18 cellular contexts compared by ENCODE assay signal in genomic region chr4:41878991-41879491, GRCh38. TPM values are rescaled to one million over a fixed set of nuclear protein-coding genes. Genes with fewer than 3 reads are reported as not detected.
DNase-seq lines count a peak whose midpoint lies in the region; ATAC-seq and TF ChIP-seq lines count a peak whose summit lies in the region.
"Had no signal": no experiment of that assay in that cellular context is flagged by ENCODE, and none has a peak within 500 bp of the region (broad histone marks: within the 10 kb centered on the region; RNA-seq: fewer than 3 reads in every experiment).

No MANE protein-coding gene starts in this region.

- no peak for TF ChIP-seq CTCF in SK-N-SH (IDR thresholded peaks at IDR 0.05)
- TF ChIP-seq CTCF in hepatocyte (IDR thresholded peaks at IDR 0.05; ENCODE audit: poor library complexity): no peak
- no peak for TF ChIP-seq CTCF in neural crest cell (conservative IDR thresholded peaks at IDR 0.05)
- no peak for TF ChIP-seq CTCF in left ventricle myocardium inferior (IDR thresholded peaks at IDR 0.05; ENCODE audit: borderline replicate concordance)

- H3K27me3 ChIP-seq in SK-N-SH (ENCODE audit: insufficient read depth) (peaks cover 51% of the 10 kb centered on the region), hepatocyte (peaks cover 96% of the 10 kb centered on the region), left ventricle myocardium inferior (ENCODE audit: low read depth) (peaks cover 100% of the 10 kb centered on the region)

- CTCF ChIA-PET in SK-N-SH (lab: Yijun Ruan, JAX): interaction anchor here (0.9 to 12.6 kb wide), 9 partner anchors 14 to 189 kb away, joined by 3 to 188 read pairs (median 9); partner anchors contain the start of gene PHOX2B

- peak; percentile 68 for DNase-seq in SK-N-SH
- DNase-seq in hepatocyte (ENCODE audit: low spot score): no peak
- no peak for DNase-seq in neural crest cell (ENCODE audit: low read depth, low spot score)
- DNase-seq in left colon: no peak
- DNase-seq in GM03348 (ENCODE audit: low spot score): no peak
- DNase-seq in left ventricle myocardium inferior: no peak
- DNase-seq: C1 segment of cervical spinal cord, EL, GOT3, IMR-90, Kasumi-1, NCI-H1105 treated with DMSO at 0.1 percent for 48 hours, NCI-H187, NCI-H510A, SHP77 had no signal

- no peaks in the 10 kb centered on the region for H3K36me3 ChIP-seq in SK-N-SH (replicated peaks in 1 of 2; ENCODE audit: control insufficient read depth in 1 of 2, insufficient read depth in 2 of 2, low read length in 1 of 2)
- H3K36me3 ChIP-seq in hepatocyte (replicated peaks; ENCODE audit: insufficient read depth, low read depth): no peaks in the 10 kb centered on the region
- H3K36me3 ChIP-seq in left ventricle myocardium inferior: no peaks in the 10 kb centered on the region

- no peaks in the 10 kb centered on the region for H3F3A ChIP-seq in SK-N-SH (replicated peaks; ENCODE audit: insufficient read depth)

- no peak overlapping the region for H3K4me2 ChIP-seq in SK-N-SH
- peak overlapping the region; percentile 23 for H3K4me2 ChIP-seq in hepatocyte

- ATAC-seq in SK-N-SH treated with all-trans-retinoic acid at 6 μM for 48 hours: no peak
- no peak for ATAC-seq in left colon
- ATAC-seq in HG02571 (IDR thresholded peaks at IDR 0.05; ENCODE audit: unreplicated experiment): no peak
- ATAC-seq: GM12878 had no signal

- no peaks in the 10 kb centered on the region for H3K9me2 ChIP-seq in SK-N-SH
- H3K9me2 ChIP-seq in hepatocyte (replicated peaks; ENCODE audit: insufficient read depth): no peaks in the 10 kb centered on the region

- H3K4me1 Mint-ChIP-seq in neural crest cell: peaks cover 65% of the 10 kb centered on the region

- H4K20me1 ChIP-seq in SK-N-SH (ENCODE audit: insufficient read depth): no peaks in the 10 kb centered on the region
- no peaks in the 10 kb centered on the region for H4K20me1 ChIP-seq in hepatocyte (ENCODE audit: insufficient read depth, poor library complexity, severe bottlenecking)

- POLR2A ChIA-PET in SK-N-SH (lab: Yijun Ruan, JAX): interaction anchor here (1.2 to 16.3 kb wide), 6 partner anchors 17 to 622 kb away, joined by 3 to 524 read pairs (median 46); partner anchors contain the start of genes PHOX2B, TMEM33 and UCHL1

- WGBS in SK-N-SH (ENCODE audit: low lambda C conversion rate): 41% methylated on average over 24 of the region's 25 CpGs
- 6% methylated on average over 25 of the region's 25 CpGs for WGBS in hepatocyte (ENCODE audit: low lambda C conversion rate, missing lambda C conversion rate)

- H3K27ac ChIP-seq in SK-N-SH (ENCODE audit: low read depth in 2 of 2, low read length in 1 of 2) (peak overlapping the region in 1 of 2 experiments; percentile 99; a peak in 2 of 4 replicates), hepatocyte (no peak overlapping the region), left ventricle myocardium inferior (replicated peaks) (no peak overlapping the region)

- H3K9me3 ChIP-seq in SK-N-SH: no peaks in the 10 kb centered on the region
- H3K9me3 ChIP-seq in hepatocyte (ENCODE audit: low read depth): no peaks in the 10 kb centered on the region
- H3K9me3 ChIP-seq in left ventricle myocardium inferior (replicated peaks): no peaks in the 10 kb centered on the region

- no peaks in the 10 kb centered on the region for H3K9me3 Mint-ChIP-seq in neural crest cell

- no peak for TF ChIP-seq RAD21 in SK-N-SH (IDR thresholded peaks at IDR 0.05; ENCODE audit: low read length)

- H3K79me2 ChIP-seq in SK-N-SH (ENCODE audit: insufficient read depth) (no peaks in the 10 kb centered on the region), hepatocyte (no peaks in the 10 kb centered on the region)

- H2AFZ ChIP-seq in SK-N-SH (ENCODE audit: low read depth) (no peak overlapping the region), hepatocyte (peak overlapping the region; percentile 35)

- TF ChIP-seq EP300 in SK-N-SH (IDR thresholded peaks at IDR 0.05; ENCODE audit: borderline replicate concordance in 1 of 2, low read depth in 1 of 2, low read length in 1 of 2): no peak

- peaks cover 96% of the 10 kb centered on the region for H3K27me3 Mint-ChIP-seq in neural crest cell (ENCODE audit: low read depth)

- H3K4me3 ChIP-seq in SK-N-SH (ENCODE audit: low read depth in 2 of 2, low read length in 1 of 2) (peak overlapping the region in 1 of 2 experiments; percentile 58; a peak in 2 of 4 replicates), hepatocyte (no peak overlapping the region), left ventricle myocardium inferior (no peak overlapping the region)
- H3K4me3 ChIP-seq: GM12878 had no signal

- H3K36me3 Mint-ChIP-seq in neural crest cell (ENCODE audit: low read depth): no peaks in the 10 kb centered on the region

- peak overlapping the region; percentile 66 for H3K4me3 Mint-ChIP-seq in neural crest cell

- intact Hi-C loops in left colon (cut with DNase I, micrococcal nuclease) (no loop called here), left ventricle myocardium inferior (cut with micrococcal nuclease) (no loop called here)

- H3K27ac Mint-ChIP-seq in neural crest cell (ENCODE audit: unreplicated experiment): no peak overlapping the region

- H3K9ac ChIP-seq in SK-N-SH: no peak overlapping the region

- H3K4me1 ChIP-seq in SK-N-SH (ENCODE audit: control insufficient read depth in 1 of 2, insufficient read depth in 2 of 2, low read depth in 1 of 2, low read length in 1 of 2): peaks cover 0 to 51% of the 10 kb centered on the region in 2 experiments; a peak in 3 of 4 replicates
- H3K4me1 ChIP-seq in hepatocyte (ENCODE audit: insufficient read depth): peaks cover 14% of the 10 kb centered on the region
- peaks cover 36% of the 10 kb centered on the region for H3K4me1 ChIP-seq in left ventricle myocardium inferior

TF ChIP-seq in SK-N-SH, 30 proteins besides CTCF, POLR2A, EP300 and RAD21 (continues in another document):
- TF ChIP-seq ZBTB33 (IDR thresholded peaks at IDR 0.05; ENCODE audit: borderline replicate concordance, low read depth): no peak
- no peak for TF ChIP-seq SIN3A (IDR thresholded peaks at IDR 0.05; ENCODE audit: borderline replicate concordance, low read depth, low read length)
- TF ChIP-seq TAF1 (IDR thresholded peaks at IDR 0.05; ENCODE audit: borderline replicate concordance, low read depth, low read length): no peak
- no peak for TF ChIP-seq GABPA (IDR thresholded peaks at IDR 0.05; ENCODE audit: low read depth)
- TF ChIP-seq GATA2 (CRISPR knock-in tag; IDR thresholded peaks at IDR 0.05): no peak; the same call in 1 of the 2 replicates
- no peak for TF ChIP-seq TEAD4 (IDR thresholded peaks at IDR 0.05; ENCODE audit: borderline replicate concordance, insufficient read depth)
- no peak for TF ChIP-seq RXRA (IDR thresholded peaks at IDR 0.05; ENCODE audit: borderline replicate concordance, low read depth)
- no peak for TF ChIP-seq TCF12 (IDR thresholded peaks at IDR 0.05)
- TF ChIP-seq YY1 (IDR thresholded peaks at IDR 0.05; ENCODE audit: low read depth): no peak
- no peak for TF ChIP-seq FOSL2 (IDR thresholded peaks at IDR 0.05; ENCODE audit: borderline replicate concordance, low read depth)

TF ChIP-seq in SK-N-SH treated with all-trans-retinoic acid at 6 μM for 48 hours, 23 proteins besides CTCF, POLR2A, EP300 and RAD21:
- TF ChIP-seq ZNF70 (CRISPR knock-in tag; IDR thresholded peaks at IDR 0.05) (no peak), BACH2 (CRISPR knock-in tag; IDR thresholded peaks at IDR 0.05; ENCODE audit: borderline replicate concordance) (no peak)

RNA-seq across cellular contexts. Expression of gene TMEM33, which starts 56.2 kb away (rescaled TPM):
- polyA plus RNA-seq in SK-N-SH (2012; rRNA removed) (31.2 and 43.2 TPM in 2 replicates), hepatocyte (27.8 and 38.3 TPM in 2 replicates)
- polyA plus RNA-seq in SK-N-SH (2012; cell fraction: cytosol; rRNA removed): 32.0 and 35.2 TPM in 2 replicates
- 24.7 and 28.2 TPM in 2 replicates for polyA plus RNA-seq in SK-N-SH (2012; cell fraction: nucleus; rRNA removed)
- total RNA-seq in hepatocyte (77.6 and 83.9 TPM in 2 replicates), neural crest cell (73.9 and 74.7 TPM in 2 replicates), left colon (10 to 100 TPM; 74.5 to 76.3 TPM), left ventricle myocardium inferior (22.5 TPM)
